ENCODE assay signal across 1 cellular context in genomic region chr18:48028081-48028480, GRCh38.
TF ChIP-seq lines count a peak whose summit lies in the region.

No MANE protein-coding gene starts in this region.

TF ChIP-seq in A549, 52 proteins besides CTCF, POLR2A, EP300 and RAD21 (continued from another document):
- TF ChIP-seq PHF8 (IDR thresholded peaks at IDR 0.05; ENCODE audit: borderline replicate concordance, low read depth) (no peak), HDAC2 (IDR thresholded peaks at IDR 0.05) (no peak), EHMT2 (IDR thresholded peaks at IDR 0.05; ENCODE audit: low read depth) (no peak), MYC (IDR thresholded peaks at IDR 0.05; ENCODE audit: borderline replicate concordance, low read length) (no peak)
TF ChIP-seq in A549: peak in this region for 0.
